Comparison of ENCODE assay signal across 9 cellular contexts in the genomic region with DNA sequence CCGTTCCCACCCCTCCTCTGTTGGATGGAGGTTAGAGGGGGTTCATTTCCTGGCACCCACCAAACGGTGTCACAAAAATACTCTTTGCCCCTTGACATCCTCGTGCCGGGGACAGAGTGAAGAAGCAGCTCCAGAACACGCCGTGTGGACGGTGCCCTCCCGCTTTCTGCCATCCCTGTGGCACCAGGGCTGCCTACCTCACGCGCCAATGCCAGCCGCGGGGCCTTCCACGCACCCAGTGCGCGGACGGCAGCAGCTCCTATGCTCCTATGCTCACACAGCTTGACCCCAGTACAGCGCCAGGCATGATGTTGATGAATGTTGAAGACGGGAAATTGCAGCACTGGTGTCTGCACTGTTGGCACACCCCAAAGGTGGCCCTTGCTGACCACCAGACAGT.
"Had no signal": no experiment of that assay in that cellular context is flagged by ENCODE, and none has a peak within 500 bp of the region (broad histone marks: within the 10 kb centered on the region; RNA-seq: fewer than 3 reads in every experiment).

No MANE protein-coding gene starts in this region.

- H3K36me3 ChIP-seq: HAP-1 had no signal

- H3K36me3 Mint-ChIP-seq: IgD-negative memory B cell had no signal

- H3K4me3 Mint-ChIP-seq: HFFc6, IgD-negative memory B cell had no signal

- ATAC-seq: HCT116 had no signal

- H3K4me3 ChIP-seq: GM23248, HAP-1 had no signal

- H3K9ac ChIP-seq: GM23248, KMS-11 had no signal

- H3K27me3 Mint-ChIP-seq: IgD-negative memory B cell had no signal

- H2AFZ ChIP-seq: GM23248 had no signal

- H3K9me3 Mint-ChIP-seq: IgD-negative memory B cell had no signal

- H3K27ac Mint-ChIP-seq: HFFc6, IgD-negative memory B cell had no signal

- DNase-seq: GM23248, HFFc6, Karpas-422, KBM-7 had no signal

- H3K27ac ChIP-seq: GM23248, HL-60, KMS-11 had no signal

- H3K4me1 ChIP-seq: HAP-1 had no signal

- H3K9me3 ChIP-seq: HAP-1 had no signal

- H3K4me2 ChIP-seq: KMS-11 had no signal

- H3K4me1 Mint-ChIP-seq: IgD-negative memory B cell had no signal
